Comparison of ENCODE assay signal across 1 cellular context in the genomic region with DNA sequence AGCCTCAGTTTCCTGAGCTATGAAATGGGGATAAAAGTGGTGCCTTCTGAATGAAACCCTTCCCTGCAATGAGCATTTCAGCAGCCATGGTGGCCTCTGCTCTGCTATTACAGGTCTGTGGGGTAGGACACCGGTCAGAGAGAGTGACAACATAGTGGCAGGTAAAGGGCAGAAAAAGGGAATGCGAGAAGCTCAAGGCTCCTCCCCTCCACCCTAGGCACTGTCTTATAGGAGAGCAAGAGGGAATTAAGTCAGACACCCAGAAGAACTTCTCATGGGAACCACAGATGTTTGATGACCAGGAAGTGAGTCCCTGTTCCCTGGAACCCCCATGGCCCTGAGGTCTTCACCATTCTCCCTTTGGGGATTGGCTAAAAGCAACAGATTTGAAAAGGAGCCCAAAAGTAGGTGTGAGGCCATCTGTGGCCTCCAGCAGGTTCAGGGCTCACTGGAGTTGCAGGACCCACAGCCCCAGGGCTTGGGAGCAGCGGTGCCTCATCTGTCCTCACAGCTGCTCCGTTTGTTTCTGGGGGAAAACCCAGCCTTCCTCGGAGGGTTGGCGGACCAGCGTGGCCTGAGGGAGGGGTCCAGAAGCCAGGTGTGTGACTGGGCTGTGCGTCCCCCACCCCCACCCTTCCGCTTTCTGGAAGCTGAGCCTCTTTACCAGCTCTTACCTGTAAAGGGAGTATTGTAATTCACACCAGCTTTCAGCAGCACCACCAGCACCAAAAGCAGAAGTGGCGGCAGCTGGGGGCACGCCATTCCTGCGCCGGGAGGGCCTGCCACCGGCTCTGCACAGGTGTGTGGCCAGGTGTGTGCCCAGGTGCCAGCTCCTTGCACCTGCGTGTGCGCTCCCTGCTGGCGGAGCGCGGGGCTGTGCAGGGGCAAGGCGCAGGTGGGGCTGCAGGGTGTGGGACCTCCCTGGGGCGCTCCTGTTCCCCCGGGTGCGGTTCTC.
TF ChIP-seq lines count a peak whose summit lies in the region.

No MANE protein-coding gene starts in this region.

TF ChIP-seq in HCT116, 20 proteins besides CTCF, POLR2A, EP300 and RAD21:
- no peak for TF ChIP-seq EZH2phosphoT487 (IDR thresholded peaks at IDR 0.05; ENCODE audit: borderline replicate concordance)
- no peak for TF ChIP-seq FOSL1 (IDR thresholded peaks at IDR 0.05; ENCODE audit: low read depth)
- TF ChIP-seq, protein P1, sequence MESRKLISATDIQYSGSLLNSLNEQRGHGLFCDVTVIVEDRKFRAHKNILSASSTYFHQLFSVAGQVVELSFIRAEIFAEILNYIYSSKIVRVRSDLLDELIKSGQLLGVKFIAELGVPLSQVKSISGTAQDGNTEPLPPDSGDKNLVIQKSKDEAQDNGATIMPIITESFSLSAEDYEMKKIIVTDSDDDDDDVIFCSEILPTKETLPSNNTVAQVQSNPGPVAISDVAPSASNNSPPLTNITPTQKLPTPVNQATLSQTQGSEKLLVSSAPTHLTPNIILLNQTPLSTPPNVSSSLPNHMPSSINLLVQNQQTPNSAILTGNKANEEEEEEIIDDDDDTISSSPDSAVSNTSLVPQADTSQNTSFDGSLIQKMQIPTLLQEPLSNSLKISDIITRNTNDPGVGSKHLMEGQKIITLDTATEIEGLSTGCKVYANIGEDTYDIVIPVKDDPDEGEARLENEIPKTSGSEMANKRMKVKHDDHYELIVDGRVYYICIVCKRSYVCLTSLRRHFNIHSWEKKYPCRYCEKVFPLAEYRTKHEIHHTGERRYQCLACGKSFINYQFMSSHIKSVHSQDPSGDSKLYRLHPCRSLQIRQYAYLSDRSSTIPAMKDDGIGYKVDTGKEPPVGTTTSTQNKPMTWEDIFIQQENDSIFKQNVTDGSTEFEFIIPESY (IDR thresholded peaks at IDR 0.05; ENCODE audit: extremely low read depth, insufficient replicate concordance, low read length) = no peak
- TF ChIP-seq ZFX (IDR thresholded peaks at IDR 0.05) = no peak
- no peak for TF ChIP-seq JUND (IDR thresholded peaks at IDR 0.05)
